In the genomic region with DNA sequence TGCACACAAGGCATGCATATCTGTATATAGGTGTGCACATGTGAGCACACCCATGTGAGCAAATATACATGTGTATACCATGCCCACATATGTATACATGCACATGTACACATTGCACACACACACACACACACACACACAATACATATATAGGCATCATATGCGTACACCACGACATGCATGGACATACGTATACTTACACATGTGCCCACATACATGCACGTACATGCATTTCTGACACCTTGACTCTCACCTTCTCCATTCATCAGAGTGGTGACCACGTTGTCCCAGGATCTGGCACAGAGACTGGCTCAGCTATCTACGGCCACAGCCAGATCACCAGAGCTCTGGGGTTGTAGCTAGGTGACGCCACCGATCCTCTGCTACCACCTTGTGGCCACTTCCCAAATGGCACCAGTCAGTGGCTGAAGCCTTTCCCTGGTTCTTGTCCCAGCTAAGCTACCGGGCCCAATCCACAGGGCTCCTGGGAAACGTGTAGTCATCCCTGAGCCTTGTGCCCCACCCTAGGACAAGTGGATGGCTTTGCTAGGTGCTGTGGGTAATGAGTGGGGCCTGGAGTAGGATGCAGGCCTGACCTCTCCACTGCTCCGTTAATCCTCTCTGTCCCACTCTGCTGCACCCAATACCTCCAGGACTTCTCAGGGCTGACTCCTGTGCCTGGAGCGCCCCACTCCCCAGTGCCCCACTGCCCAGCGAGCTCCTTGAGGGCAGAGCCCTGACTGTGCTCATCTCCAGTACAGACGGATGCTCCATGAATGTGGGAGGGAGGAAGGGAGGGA, we compare ENCODE assay signal across 8 cellular contexts.
DNase-seq lines count a peak whose midpoint lies in the region; ATAC-seq and TF ChIP-seq lines count a peak whose summit lies in the region.

No MANE protein-coding gene starts in this region.

- peak; percentile 99 for TF ChIP-seq RAD21 in IMR-90 (IDR thresholded peaks at IDR 0.05; ENCODE audit: low read length)

- 0 out of 2 replicates have a peak, but pooled peaks have one; percentile 49 for TF ChIP-seq POLR2A in IMR-90 (IDR thresholded peaks at IDR 0.05; ENCODE audit: low read depth, low read length)

- H4K20me1 ChIP-seq in IMR-90 (ENCODE audit: insufficient read depth, low read length), result no peaks in the 10 kb centered on the region
- H4K20me1 ChIP-seq in OCI-LY1 (ENCODE audit: insufficient read depth, low read length), result no peaks in the 10 kb centered on the region

- H3K56ac ChIP-seq in IMR-90 (ENCODE audit: extremely low read depth, insufficient read depth, low read length), result no peak overlapping the region

- H3K18ac ChIP-seq in IMR-90 (ENCODE audit: low read depth, low read length), result no peak overlapping the region

- no peak overlapping the region for H3K4me3 Mint-ChIP-seq in naive thymus-derived CD4-positive, alpha-beta T cell
- no peak overlapping the region for H3K4me3 Mint-ChIP-seq in stimulated activated memory B cell treated with anti-CD40 and anti-IgM and Interleukin-4, amounts not matched to agents 10 μg/mL and 1 μg/mL and 100 μg/mL, for 72 hours

- H3K27ac ChIP-seq in IMR-90 (ENCODE audit: insufficient read depth, low read length) (no peak overlapping the region), OCI-LY1 (ENCODE audit: low read depth, low read length, poor library complexity, severe bottlenecking) (no peak overlapping the region)
- H3K27ac ChIP-seq in naive thymus-derived CD4-positive, alpha-beta T cell (ENCODE audit: low read depth, low read length), result no peak overlapping the region

- ATAC-seq in GM19467 (IDR thresholded peaks at IDR 0.05; ENCODE audit: unreplicated experiment), result peak; percentile 68
- ATAC-seq in IMR-90 (ENCODE audit: low read depth), result peak; percentile 98
- ATAC-seq in esophagus mucosa, result peak; percentile 88
- peak; percentile 91 for ATAC-seq in naive thymus-derived CD4-positive, alpha-beta T cell
- peak; percentile 87 for ATAC-seq in stimulated activated memory B cell treated with anti-CD40 and anti-IgM and Interleukin-4, amounts not matched to agents 10 μg/mL and 1 μg/mL and 100 μg/mL, for 72 hours

- in situ Hi-C loops in IMR-90 (cut with MboI; ENCODE audit: low sequenced_read_pairs), result loop anchor here (5.0 to 10.0 kb wide), 3 partner anchors 66 to 353 kb away; a partner anchor contains a TSS

- POLR2A ChIA-PET in IMR-90 (lab: Charles Lee; ENCODE audit: unreplicated experiment), result no interaction called here
- POLR2A ChIA-PET in naive thymus-derived CD4-positive, alpha-beta T cell (lab: Charles Lee), result no interaction called here

- peaks cover 4% of the 10 kb centered on the region; the same call in 1 of the 2 replicates for H3K9me1 ChIP-seq in IMR-90 (ENCODE audit: insufficient read depth, low read length)

- H3K4me3 ChIP-seq in IMR-90 (ENCODE audit: insufficient read depth, low read depth, low read length) (no peak overlapping the region), OCI-LY1 (ENCODE audit: low read depth, low read length, poor library complexity, severe bottlenecking) (no peak overlapping the region)
- no peak overlapping the region for H3K4me3 ChIP-seq in naive thymus-derived CD4-positive, alpha-beta T cell (ENCODE audit: low read length)

- CTCF ChIA-PET in IMR-90 (lab: Yijun Ruan, JAX), result interaction anchor here (0.6 to 6.0 kb wide), 16 partner anchors 11 to 397 kb away, joined by 3 to 132 read pairs (median 4); no protein-coding TSS in a partner anchor
- CTCF ChIA-PET in naive thymus-derived CD4-positive, alpha-beta T cell (lab: Charles Lee), result interaction anchor here (0.7 to 4.9 kb wide), 22 partner anchors 8 to 546 kb away, joined by 3 to 69 read pairs (median 3); a partner anchor contains a TSS

- H2BK120ac ChIP-seq in IMR-90 (ENCODE audit: low read depth, low read length), result peak overlapping the region; percentile 71; the same call in 1 of the 2 replicates

- H3K14ac ChIP-seq in IMR-90 (replicated peaks; ENCODE audit: low read depth, low read length), result peak overlapping the region; percentile 43

- no peak overlapping the region for H3K23ac ChIP-seq in IMR-90 (ENCODE audit: low read depth, low read length)

- H3K4me1 ChIP-seq in IMR-90 (ENCODE audit: control insufficient read depth, insufficient read depth, low read length) (peaks cover 5% of the 10 kb centered on the region), OCI-LY1 (ENCODE audit: insufficient read depth, low read length, severe bottlenecking) (peaks cover 9% of the 10 kb centered on the region)
- no peaks in the 10 kb centered on the region for H3K4me1 ChIP-seq in naive thymus-derived CD4-positive, alpha-beta T cell (ENCODE audit: control insufficient read depth in 2 of 2, insufficient read depth in 2 of 2, low read length in 2 of 2)

- peak overlapping the region; percentile 62 for H2AK5ac ChIP-seq in IMR-90 (ENCODE audit: low read depth, low read length)

- H3K4me1 Mint-ChIP-seq in naive thymus-derived CD4-positive, alpha-beta T cell, result peaks cover 0 to 9% (median 2%) of the 10 kb centered on the region in 7 donors
- H3K4me1 Mint-ChIP-seq in stimulated activated memory B cell treated with anti-CD40 and anti-IgM and Interleukin-4, amounts not matched to agents 10 μg/mL and 1 μg/mL and 100 μg/mL, for 72 hours, result peaks cover 15% of the 10 kb centered on the region

- no peaks in the 10 kb centered on the region for H3K9me3 Mint-ChIP-seq in naive thymus-derived CD4-positive, alpha-beta T cell
- H3K9me3 Mint-ChIP-seq in stimulated activated memory B cell treated with anti-CD40 and anti-IgM and Interleukin-4, amounts not matched to agents 10 μg/mL and 1 μg/mL and 100 μg/mL, for 72 hours, result no peaks in the 10 kb centered on the region

- H3K9me3 ChIP-seq in IMR-90 (ENCODE audit: control insufficient read depth, insufficient read depth, low read length), result no peaks in the 10 kb centered on the region
- no peaks in the 10 kb centered on the region for H3K9me3 ChIP-seq in OCI-LY1 (ENCODE audit: low read length)
- H3K9me3 ChIP-seq in naive thymus-derived CD4-positive, alpha-beta T cell (ENCODE audit: control insufficient read depth in 2 of 3, low read length in 3 of 3), result no peaks in the 10 kb centered on the region

- peaks cover 9 to 23% (median 21%) of the 10 kb centered on the region in 5 donors for H3K27me3 Mint-ChIP-seq in naive thymus-derived CD4-positive, alpha-beta T cell
- peaks cover 30% of the 10 kb centered on the region for H3K27me3 Mint-ChIP-seq in stimulated activated memory B cell treated with anti-CD40 and anti-IgM and Interleukin-4, amounts not matched to agents 10 μg/mL and 1 μg/mL and 100 μg/mL, for 72 hours

- no peak overlapping the region for H2BK5ac ChIP-seq in IMR-90 (ENCODE audit: low read depth, low read length, poor library complexity, severe bottlenecking)

- peak overlapping the region; percentile 66; the same call in 1 of the 2 replicates for H3K4ac ChIP-seq in IMR-90 (ENCODE audit: low read depth, low read length)

- no peak overlapping the region for H3K9ac ChIP-seq in IMR-90 (ENCODE audit: low read depth, low read length)
- no peak overlapping the region for H3K9ac ChIP-seq in OCI-LY1 (ENCODE audit: low read length)

- no peaks in the 10 kb centered on the region for H3K36me3 ChIP-seq in IMR-90 (ENCODE audit: control insufficient read depth, insufficient read depth, low read length)
- H3K36me3 ChIP-seq in OCI-LY1 (ENCODE audit: insufficient read depth, low read length), result no peaks in the 10 kb centered on the region
- H3K36me3 ChIP-seq in naive thymus-derived CD4-positive, alpha-beta T cell (ENCODE audit: control insufficient read depth in 2 of 3, insufficient read depth in 3 of 3, low read length in 3 of 3), result no peaks in the 10 kb centered on the region

- peak overlapping the region; percentile 78; the same call in 1 of the 2 replicates for H2BK20ac ChIP-seq in IMR-90 (ENCODE audit: low read depth, low read length)

- H4K5ac ChIP-seq in IMR-90 (ENCODE audit: low read depth, low read length), result no peak overlapping the region

- intact Hi-C loops in IMR-90 (cut with micrococcal nuclease), result loop anchor here (1.0 to 10.0 kb wide), 5 partner anchors 211 to 741 kb away; a partner anchor contains a TSS
- intact Hi-C loops in naive thymus-derived CD4-positive, alpha-beta T cell (cut with micrococcal nuclease), result loop anchor here (1.0 kb wide), 10 partner anchors 67 to 508 kb away; a partner anchor contains a TSS

- H3K79me2 ChIP-seq in OCI-LY1 (ENCODE audit: insufficient read depth, low read length), result no peaks in the 10 kb centered on the region

- no peaks in the 10 kb centered on the region for H3K79me1 ChIP-seq in IMR-90 (ENCODE audit: low read depth in 1 of 2, low read length in 2 of 2)

- no peaks in the 10 kb centered on the region for H3K36me3 Mint-ChIP-seq in naive thymus-derived CD4-positive, alpha-beta T cell
- H3K36me3 Mint-ChIP-seq in stimulated activated memory B cell treated with anti-CD40 and anti-IgM and Interleukin-4, amounts not matched to agents 10 μg/mL and 1 μg/mL and 100 μg/mL, for 72 hours, result no peaks in the 10 kb centered on the region

- peak overlapping the region; percentile 5; the same call in 1 of the 3 replicates for H2BK15ac ChIP-seq in IMR-90 (ENCODE audit: low read depth, low read length)

- H3F3A ChIP-seq in OCI-LY1 (ENCODE audit: insufficient read depth, low read length), result no peaks in the 10 kb centered on the region

- peak; percentile 97 for TF ChIP-seq CTCF in IMR-90 (conservative IDR thresholded peaks at IDR 0.05; ENCODE audit: low read depth, low read length)
- peak; percentile 87 for TF ChIP-seq CTCF in OCI-LY1 (IDR thresholded peaks at IDR 0.05; ENCODE audit: low read length)

- H3K27me3 ChIP-seq in IMR-90 (ENCODE audit: control insufficient read depth, insufficient read depth, low read length), result no peaks in the 10 kb centered on the region
- H3K27me3 ChIP-seq in OCI-LY1 (ENCODE audit: insufficient read depth, low read length), result no peaks in the 10 kb centered on the region
- no peaks in the 10 kb centered on the region for H3K27me3 ChIP-seq in naive thymus-derived CD4-positive, alpha-beta T cell (ENCODE audit: control insufficient read depth in 2 of 2, insufficient read depth in 2 of 2, low read length in 2 of 2)

- peak overlapping the region in 1 of 9 donors; percentile 47 for H3K27ac Mint-ChIP-seq in naive thymus-derived CD4-positive, alpha-beta T cell
- H3K27ac Mint-ChIP-seq in stimulated activated memory B cell treated with anti-CD40 and anti-IgM and Interleukin-4, amounts not matched to agents 10 μg/mL and 1 μg/mL and 100 μg/mL, for 72 hours, result no peak overlapping the region

- no peak overlapping the region; the same call in 1 of the 2 replicates for H4K91ac ChIP-seq in IMR-90 (ENCODE audit: insufficient read depth, low read depth, low read length)

- H4K8ac ChIP-seq in IMR-90 (ENCODE audit: low read depth in 2 of 2, low read length in 2 of 2), result peak overlapping the region in 1 of 2 experiments; percentile 74; a peak in 3 of 4 replicates

- 24% methylated on average over 3 of the region's 14 CpGs; no CpG with 5 or more reads in 1 of the 2 experiments for WGBS in IMR-90 (ENCODE audit: extremely low coverage in 2 of 2, insufficient read length in 1 of 2), 2 experiments

- H3K9me2 ChIP-seq in OCI-LY1 (ENCODE audit: low read depth, low read length), result no peaks in the 10 kb centered on the region

- dilution Hi-C loops in IMR-90 (cut with HindIII; ENCODE audit: low sequenced_read_pairs, unreplicated experiment), result no loop called here

- DNase-seq in COLO829 (ENCODE audit: low spot score) (peak; percentile 94), IMR-90 (peak; percentile 83)
- peak; percentile 93 for DNase-seq in activated CD8-positive, alpha-beta memory T cell treated with anti-CD3 and anti-CD28 coated beads, Interleukin-2, amount 50 U/mL, for 48 hours
- DNase-seq in naive thymus-derived CD4-positive, alpha-beta T cell, result peak; percentile 43 to 82 (median 66)

- H3K4me2 ChIP-seq in IMR-90 (ENCODE audit: low read depth, low read length) (no peak overlapping the region), OCI-LY1 (ENCODE audit: low read length) (no peak overlapping the region)

- peak overlapping the region; percentile 91 for H2AFZ ChIP-seq in IMR-90 (replicated peaks; ENCODE audit: low read length, poor library complexity)
- no peak overlapping the region for H2AFZ ChIP-seq in OCI-LY1 (ENCODE audit: low read length)

- no TSS peak for BruUV-seq in IMR-90 (replicated peaks; lab: Mats Ljungman, UMichigan)

- H2AK9ac ChIP-seq in IMR-90 (replicated peaks; ENCODE audit: low read depth, low read length, poor library complexity), result peak overlapping the region; percentile 84
